In the genomic region with DNA sequence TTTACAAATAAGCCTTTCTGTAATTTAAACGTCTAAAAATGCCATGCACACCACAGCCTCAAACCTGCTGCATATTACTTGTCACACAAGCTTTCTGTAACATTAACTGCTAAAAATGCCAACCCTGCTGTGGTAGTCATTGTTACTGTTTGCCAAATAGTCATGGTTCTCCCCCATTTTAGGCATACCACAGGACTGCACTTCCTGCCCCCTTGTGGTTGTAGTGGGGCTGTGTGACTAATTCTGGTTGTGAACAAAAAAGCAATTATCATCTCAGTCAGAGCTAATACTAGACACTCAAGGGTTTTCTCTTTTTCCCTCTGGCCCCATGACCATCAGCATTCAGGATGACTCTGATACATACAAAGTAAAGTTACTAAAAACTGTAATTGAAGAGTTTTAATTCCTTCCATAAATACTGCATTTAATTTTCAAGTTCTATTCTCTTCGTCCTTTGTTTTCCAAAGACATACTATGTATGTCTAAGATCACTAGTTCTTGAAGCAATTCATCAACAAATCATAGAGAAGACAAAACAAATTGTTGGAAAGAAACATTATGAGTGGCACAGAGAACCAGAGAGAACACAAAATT, we compare ENCODE assay signal across 7 cellular contexts. TPM values are rescaled to one million over a fixed set of nuclear protein-coding genes. Genes with fewer than 3 reads are reported as not detected.
DNase-seq lines count a peak whose midpoint lies in the region; ATAC-seq and TF ChIP-seq lines count a peak whose summit lies in the region.

No MANE protein-coding gene starts in this region.

- TF ChIP-seq EP300 in SK-N-SH (IDR thresholded peaks at IDR 0.05; ENCODE audit: borderline replicate concordance in 1 of 2, low read depth in 1 of 2, low read length in 1 of 2) = no peak

- H3K4me1 Mint-ChIP-seq in stimulated activated memory B cell treated with anti-CD40 and anti-IgM and Interleukin-4, amounts not matched to agents 10 μg/mL and 1 μg/mL and 100 μg/mL, for 72 hours = no peaks in the 10 kb centered on the region

- H4K20me1 ChIP-seq in SK-N-SH (ENCODE audit: insufficient read depth) = no peaks in the 10 kb centered on the region

- peaks cover 9% of the 10 kb centered on the region for H3K27me3 Mint-ChIP-seq in stimulated activated memory B cell treated with anti-CD40 and anti-IgM and Interleukin-4, amounts not matched to agents 10 μg/mL and 1 μg/mL and 100 μg/mL, for 72 hours

- H3K36me3 ChIP-seq in SK-N-SH (replicated peaks in 1 of 2; ENCODE audit: control insufficient read depth in 1 of 2, insufficient read depth in 2 of 2, low read length in 1 of 2) = no peaks in the 10 kb centered on the region

- no peaks in the 10 kb centered on the region for H3K9me3 ChIP-seq in SK-N-SH

- no peaks in the 10 kb centered on the region for H3F3A ChIP-seq in SK-N-SH (replicated peaks; ENCODE audit: insufficient read depth)

- peak; percentile 17 for DNase-seq in DMS53 treated with DMSO at 0.1 percent for 48 hours (lab: John Stamatoyannopoulos, UW; ENCODE audit: unreplicated experiment)
- DNase-seq in HK-2 (ENCODE audit: unreplicated experiment) = peak; percentile 42
- DNase-seq in SK-N-SH = peak; percentile 28
- DNase-seq in germinal center (ENCODE audit: low spot score) = peak; percentile 8

- ATAC-seq in GM18909 (IDR thresholded peaks at IDR 0.05; ENCODE audit: poor library complexity, unreplicated experiment) (peak; percentile 89), HG03196 (IDR thresholded peaks at IDR 0.05; ENCODE audit: unreplicated experiment) (no peak)
- peak; percentile 56 for ATAC-seq in stimulated activated memory B cell treated with anti-CD40 and anti-IgM and Interleukin-4, amounts not matched to agents 10 μg/mL and 1 μg/mL and 100 μg/mL, for 72 hours

- H3K4me3 ChIP-seq in SK-N-SH (ENCODE audit: low read depth in 2 of 2, low read length in 1 of 2) = no peak overlapping the region

- peak; percentile 72 for TF ChIP-seq CTCF in SK-N-SH (IDR thresholded peaks at IDR 0.05)

- CTCF ChIA-PET in SK-N-SH (lab: Yijun Ruan, JAX) = interaction anchor here (0.8 to 1.5 kb wide), 4 partner anchors 10 to 179 kb away, joined by 3 to 7 read pairs (median 6); no protein-coding TSS in a partner anchor

- H3K9ac ChIP-seq in SK-N-SH = no peak overlapping the region

- no peak overlapping the region for H3K4me3 Mint-ChIP-seq in stimulated activated memory B cell treated with anti-CD40 and anti-IgM and Interleukin-4, amounts not matched to agents 10 μg/mL and 1 μg/mL and 100 μg/mL, for 72 hours

- H3K27ac ChIP-seq in SK-N-SH (ENCODE audit: low read depth in 2 of 2, low read length in 1 of 2) = no peak overlapping the region

- no peaks in the 10 kb centered on the region for H3K36me3 Mint-ChIP-seq in stimulated activated memory B cell treated with anti-CD40 and anti-IgM and Interleukin-4, amounts not matched to agents 10 μg/mL and 1 μg/mL and 100 μg/mL, for 72 hours

- TF ChIP-seq RAD21 in SK-N-SH (IDR thresholded peaks at IDR 0.05; ENCODE audit: low read length) = peak; percentile 47

- no peak overlapping the region for H3K4me2 ChIP-seq in SK-N-SH

- POLR2A ChIA-PET in SK-N-SH (lab: Yijun Ruan, JAX) = no interaction called here

- no peaks in the 10 kb centered on the region for H3K4me1 ChIP-seq in SK-N-SH (ENCODE audit: control insufficient read depth in 1 of 2, insufficient read depth in 2 of 2, low read depth in 1 of 2, low read length in 1 of 2)

- WGBS in SK-N-SH (ENCODE audit: low lambda C conversion rate) = 3% methylated on average over 2 of the region's 2 CpGs

- no peak overlapping the region for H3K27ac Mint-ChIP-seq in stimulated activated memory B cell treated with anti-CD40 and anti-IgM and Interleukin-4, amounts not matched to agents 10 μg/mL and 1 μg/mL and 100 μg/mL, for 72 hours

- peaks cover 13% of the 10 kb centered on the region; the same call in 1 of the 2 replicates for H3K27me3 ChIP-seq in SK-N-SH (ENCODE audit: insufficient read depth)

- H3K9me3 Mint-ChIP-seq in stimulated activated memory B cell treated with anti-CD40 and anti-IgM and Interleukin-4, amounts not matched to agents 10 μg/mL and 1 μg/mL and 100 μg/mL, for 72 hours = no peaks in the 10 kb centered on the region

- H2AFZ ChIP-seq in SK-N-SH (ENCODE audit: low read depth) = no peak overlapping the region

- H3K79me2 ChIP-seq in SK-N-SH (ENCODE audit: insufficient read depth) = no peaks in the 10 kb centered on the region

- H3K9me2 ChIP-seq in SK-N-SH = no peaks in the 10 kb centered on the region

TF ChIP-seq in SK-N-SH, 30 proteins besides CTCF, POLR2A, EP300 and RAD21:
- TF ChIP-seq SMC3 (IDR thresholded peaks at IDR 0.05; ENCODE audit: low read depth, low read length) (peak; percentile 61), POLR2AphosphoS5 (IDR thresholded peaks at IDR 0.05; ENCODE audit: low read depth, low read length) (no peak), TAF1 (IDR thresholded peaks at IDR 0.05; ENCODE audit: borderline replicate concordance, low read depth, low read length) (no peak)
- TF ChIP-seq, protein P1, sequence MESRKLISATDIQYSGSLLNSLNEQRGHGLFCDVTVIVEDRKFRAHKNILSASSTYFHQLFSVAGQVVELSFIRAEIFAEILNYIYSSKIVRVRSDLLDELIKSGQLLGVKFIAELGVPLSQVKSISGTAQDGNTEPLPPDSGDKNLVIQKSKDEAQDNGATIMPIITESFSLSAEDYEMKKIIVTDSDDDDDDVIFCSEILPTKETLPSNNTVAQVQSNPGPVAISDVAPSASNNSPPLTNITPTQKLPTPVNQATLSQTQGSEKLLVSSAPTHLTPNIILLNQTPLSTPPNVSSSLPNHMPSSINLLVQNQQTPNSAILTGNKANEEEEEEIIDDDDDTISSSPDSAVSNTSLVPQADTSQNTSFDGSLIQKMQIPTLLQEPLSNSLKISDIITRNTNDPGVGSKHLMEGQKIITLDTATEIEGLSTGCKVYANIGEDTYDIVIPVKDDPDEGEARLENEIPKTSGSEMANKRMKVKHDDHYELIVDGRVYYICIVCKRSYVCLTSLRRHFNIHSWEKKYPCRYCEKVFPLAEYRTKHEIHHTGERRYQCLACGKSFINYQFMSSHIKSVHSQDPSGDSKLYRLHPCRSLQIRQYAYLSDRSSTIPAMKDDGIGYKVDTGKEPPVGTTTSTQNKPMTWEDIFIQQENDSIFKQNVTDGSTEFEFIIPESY (IDR thresholded peaks at IDR 0.05; ENCODE audit: borderline replicate concordance, low read depth) = no peak

RNA-seq across cellular contexts. Expression of gene SLC35F4, which starts 5.7 kb away (rescaled TPM):
- polyA plus RNA-seq in SK-N-SH (2012; rRNA removed) = not detected in 2 replicates
- not detected in 2 replicates for polyA plus RNA-seq in SK-N-SH (2012; cell fraction: cytosol; rRNA removed)
- not detected in 2 replicates for polyA plus RNA-seq in SK-N-SH (2012; cell fraction: nucleus; rRNA removed)
